Comparison of ENCODE assay signal across 8 cellular contexts in the genomic region with DNA sequence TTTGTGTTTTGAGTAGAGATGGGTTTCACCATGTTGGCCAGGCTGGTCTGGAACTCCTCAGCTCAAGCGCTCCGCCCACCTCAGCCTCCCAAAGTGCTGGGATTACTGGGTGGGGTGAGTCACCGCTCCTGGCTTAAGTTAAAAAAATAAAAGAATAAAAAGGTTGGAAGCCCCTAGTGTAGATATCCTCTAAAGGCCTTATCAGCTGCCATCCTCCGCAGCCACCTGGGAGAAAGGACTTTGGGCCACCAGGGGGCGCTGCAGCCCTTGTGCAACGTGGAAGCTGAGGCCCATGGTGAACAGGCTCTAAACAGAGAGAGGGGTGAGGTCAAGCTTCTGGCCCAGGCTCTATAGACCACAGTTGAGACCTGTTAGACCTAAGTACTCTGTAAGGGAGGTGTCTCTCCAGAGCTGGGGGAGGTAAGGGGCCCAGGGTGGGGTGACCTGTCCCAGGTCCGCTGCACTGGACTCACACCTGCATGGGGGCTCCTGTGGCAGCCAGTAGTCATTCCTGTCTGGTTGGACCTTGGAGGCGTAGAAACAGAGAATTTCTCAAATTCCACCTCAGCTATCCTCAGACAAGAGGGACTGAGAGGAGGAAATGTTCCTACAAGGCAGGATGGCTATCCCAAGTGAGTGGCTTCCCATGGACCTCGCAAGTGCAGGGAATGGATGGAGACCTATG. TPM values are rescaled to one million over a fixed set of nuclear protein-coding genes. Genes with fewer than 3 reads are reported as not detected.
DNase-seq lines count a peak whose midpoint lies in the region; ATAC-seq and TF ChIP-seq lines count a peak whose summit lies in the region.

No MANE protein-coding gene starts in this region.

- peak overlapping the region in 1 of 7 donors; percentile 28 for H3K27ac Mint-ChIP-seq in CD14-positive monocyte
- H3K27ac Mint-ChIP-seq in activated CD4-positive, alpha-beta memory T cell treated with anti-CD3 and anti-CD28 coated beads, Interleukin-2, amount 10 ng/mL, durations not matched to agents 7 days and 5 days = no peak overlapping the region

- DNase-seq in CD14-positive monocyte (ENCODE audit: low spot score) = peak; percentile 84
- DNase-seq in NCI-H82 (lab: John Stamatoyannopoulos, UW) = peak; percentile 92
- peak; percentile 85 for DNase-seq in activated CD4-positive, alpha-beta memory T cell treated with anti-CD3 and anti-CD28 coated beads, Interleukin-2, amount 10 ng/mL, durations not matched to agents 7 days and 5 days
- peak; percentile 78 for DNase-seq in effector CD4-positive, alpha-beta T cell
- peak; percentile 83 for DNase-seq in medulla oblongata (ENCODE audit: extremely low spot score)
- peak; percentile 75 for DNase-seq in stimulated activated CD8-positive, alpha-beta memory T cell treated with anti-CD3 and anti-CD28 coated beads, Interleukin-12 subunit alpha, Interleukin-12 subunit beta, amount 100 ng/mL, for 24 hours (ENCODE audit: extremely low read depth)

- peak; percentile 98 for TF ChIP-seq CTCF in CD14-positive monocyte (IDR thresholded peaks at IDR 0.05)

- CTCF ChIA-PET in activated CD4-positive, alpha-beta memory T cell treated with anti-CD3 and anti-CD28 coated beads, Interleukin-2, amount 10 ng/mL, durations not matched to agents 7 days and 5 days (lab: Charles Lee) = interaction anchor here (0.9 to 7.9 kb wide), 30 partner anchors 10 to 433 kb away, joined by 3 to 78 read pairs (median 4); a partner anchor contains a TSS

- peaks cover 20% of the 10 kb centered on the region for H3K4me1 Mint-ChIP-seq in CD14-positive monocyte
- H3K4me1 Mint-ChIP-seq in activated CD4-positive, alpha-beta memory T cell treated with anti-CD3 and anti-CD28 coated beads, Interleukin-2, amount 10 ng/mL, durations not matched to agents 7 days and 5 days = peaks cover 14% of the 10 kb centered on the region

- no peaks in the 10 kb centered on the region for H3K36me3 Mint-ChIP-seq in CD14-positive monocyte
- no peaks in the 10 kb centered on the region for H3K36me3 Mint-ChIP-seq in activated CD4-positive, alpha-beta memory T cell treated with anti-CD3 and anti-CD28 coated beads, Interleukin-2, amount 10 ng/mL, durations not matched to agents 7 days and 5 days (ENCODE audit: low read depth)

- peaks cover 5 to 20% (median 12%) of the 10 kb centered on the region in 3 donors for H3K27me3 Mint-ChIP-seq in CD14-positive monocyte (ENCODE audit: low read depth in 3 of 3)
- H3K27me3 Mint-ChIP-seq in activated CD4-positive, alpha-beta memory T cell treated with anti-CD3 and anti-CD28 coated beads, Interleukin-2, amount 10 ng/mL, durations not matched to agents 7 days and 5 days = peaks cover 10% of the 10 kb centered on the region

- H3K4me3 Mint-ChIP-seq in CD14-positive monocyte = no peak overlapping the region
- H3K4me3 Mint-ChIP-seq in activated CD4-positive, alpha-beta memory T cell treated with anti-CD3 and anti-CD28 coated beads, Interleukin-2, amount 10 ng/mL, durations not matched to agents 7 days and 5 days = no peak overlapping the region

- POLR2A ChIA-PET in activated CD4-positive, alpha-beta memory T cell treated with anti-CD3 and anti-CD28 coated beads, Interleukin-2, amount 10 ng/mL, durations not matched to agents 7 days and 5 days (lab: Charles Lee) = interaction anchor here (1.4 to 2.2 kb wide), 3 partner anchors 14 to 20 kb away, joined by 3 to 9 read pairs (median 8); a partner anchor contains a TSS

- peak; percentile 56 for ATAC-seq in HG02759 (IDR thresholded peaks at IDR 0.05; ENCODE audit: unreplicated experiment)
- no peak for ATAC-seq in HG02852 (IDR thresholded peaks at IDR 0.05; ENCODE audit: unreplicated experiment)

- H3K9me3 Mint-ChIP-seq in CD14-positive monocyte = no peaks in the 10 kb centered on the region
- no peaks in the 10 kb centered on the region for H3K9me3 Mint-ChIP-seq in activated CD4-positive, alpha-beta memory T cell treated with anti-CD3 and anti-CD28 coated beads, Interleukin-2, amount 10 ng/mL, durations not matched to agents 7 days and 5 days

- intact Hi-C loops in CD14-positive monocyte (cut with micrococcal nuclease) = loop anchor here in 1 of 2 donors (5.0 kb wide), 1 partner anchor 57 kb away; no protein-coding TSS in a partner anchor

RNA-seq across cellular contexts. Expression of a gene that starts 14.0 kb away (rescaled TPM):
- polyA plus RNA-seq in CD14-positive monocyte = 1 to 10 TPM; 3.1 to 3.6 TPM
- 100 to 1,000 TPM; 172 to 179 TPM for total RNA-seq in activated CD4-positive, alpha-beta memory T cell treated with anti-CD3 and anti-CD28 coated beads, Interleukin-2, amount 10 ng/mL, durations not matched to agents 7 days and 5 days

RNA-seq across cellular contexts. Expression of a gene that starts 18.1 kb away (rescaled TPM):
- polyA plus RNA-seq in CD14-positive monocyte = not detected
- under 1 TPM; 0.91 to 0.98 TPM for total RNA-seq in activated CD4-positive, alpha-beta memory T cell treated with anti-CD3 and anti-CD28 coated beads, Interleukin-2, amount 10 ng/mL, durations not matched to agents 7 days and 5 days

RNA-seq across cellular contexts. Expression of a gene that starts 45.8 kb away (rescaled TPM):
- 1 to 10 TPM; 3.7 to 7.8 TPM for polyA plus RNA-seq in CD14-positive monocyte
- total RNA-seq in activated CD4-positive, alpha-beta memory T cell treated with anti-CD3 and anti-CD28 coated beads, Interleukin-2, amount 10 ng/mL, durations not matched to agents 7 days and 5 days = 10 to 100 TPM; 57.3 to 63.3 TPM
